22 cellular contexts compared by ENCODE assay signal in the genomic region with DNA sequence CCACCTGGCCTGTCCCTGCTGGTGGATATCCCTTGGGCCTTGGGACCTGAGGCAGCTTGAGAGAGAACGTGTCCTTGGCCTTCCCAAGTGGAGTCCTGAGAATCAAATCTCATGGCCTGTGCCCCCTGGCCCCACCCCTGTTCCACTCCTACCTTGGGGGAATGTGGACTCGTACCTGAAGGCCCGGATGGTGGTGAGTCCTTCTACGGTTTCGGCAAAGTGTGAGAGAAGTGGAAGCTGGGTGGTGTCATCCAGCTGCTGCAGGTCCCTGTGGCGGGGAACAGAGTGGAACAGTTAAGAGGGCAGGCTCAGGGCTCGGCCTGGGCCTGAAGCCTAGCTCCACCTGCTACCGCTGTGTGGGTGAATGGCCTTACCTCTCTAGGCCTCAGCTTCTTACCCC. TPM values are rescaled to one million over a fixed set of nuclear protein-coding genes. Genes with fewer than 3 reads are reported as not detected.
DNase-seq lines count a peak whose midpoint lies in the region; ATAC-seq, FAIRE-seq and TF ChIP-seq lines count a peak whose summit lies in the region.
"Had no signal": no experiment of that assay in that cellular context is flagged by ENCODE, and none has a peak within 500 bp of the region (broad histone marks: within the 10 kb centered on the region; RNA-seq: fewer than 3 reads in every experiment).

No MANE protein-coding gene starts in this region.

- DNase-seq in kidney (peak; percentile 51), posterior vena cava (ENCODE audit: low spot score) (peak; percentile 46), NCI-H69 (lab: John Stamatoyannopoulos, UW) (no peak)
- DNase-seq in effector memory CD4-positive, alpha-beta T cell = no peak
- DNase-seq: C1 segment of cervical spinal cord; CD4-positive, alpha-beta T cell; CD8-positive, alpha-beta memory T cell; DMS 273 treated with DMSO at 0.1 percent for 48 hours; DMS79; EL; GDM1; GM23248; H7; HCEC 1CT had no signal

- H3K9ac ChIP-seq in kidney (ENCODE audit: low read length in 2 of 2) (no peak overlapping the region), skeletal muscle tissue (ENCODE audit: low read depth in 1 of 3, low read length in 3 of 3) (no peak overlapping the region)
- H3K9ac ChIP-seq: GM23248 had no signal

- H3K27ac ChIP-seq in kidney (ENCODE audit: low read depth in 2 of 2, low read length in 2 of 2) (no peak overlapping the region), skeletal muscle tissue (ENCODE audit: low read depth, low read length) (peak overlapping the region; percentile 80)
- H3K27ac ChIP-seq in effector memory CD4-positive, alpha-beta T cell (ENCODE audit: insufficient read depth, low read length, poor library complexity, severe bottlenecking) = no peak overlapping the region
- H3K27ac ChIP-seq: GM23248 had no signal

- no peaks in the 10 kb centered on the region for H3K27me3 ChIP-seq in skeletal muscle tissue (ENCODE audit: control insufficient read depth in 3 of 3, insufficient read depth in 3 of 3, low read length in 3 of 3)
- H3K27me3 ChIP-seq in effector memory CD4-positive, alpha-beta T cell (replicated peaks; ENCODE audit: control insufficient read depth, insufficient read depth, low read length, poor library complexity, severe bottlenecking) = no peaks in the 10 kb centered on the region

- no peak for FAIRE-seq in kidney (lab: Jason Lieb, UNC)
- FAIRE-seq: D721Med, GM12878, GM18507, H1 had no signal

- ATAC-seq in HG03159 (IDR thresholded peaks at IDR 0.05; ENCODE audit: unreplicated experiment) = no peak
- no peak for ATAC-seq in GM18517 (IDR thresholded peaks at IDR 0.05; ENCODE audit: unreplicated experiment)
- ATAC-seq: GM12878 had no signal

- intact Hi-C loops in kidney (cut with DNase I) (no loop called here), posterior vena cava (cut with DNase I) (no loop called here)

- H3K4me1 ChIP-seq in kidney (ENCODE audit: control insufficient read depth in 1 of 2, insufficient read depth in 1 of 2, low read depth in 1 of 2, low read length in 2 of 2) (peaks cover 0 to 11% of the 10 kb centered on the region in 2 donors), skeletal muscle tissue (ENCODE audit: control insufficient read depth in 3 of 3, insufficient read depth in 3 of 3, low read length in 3 of 3) (peaks cover 28 to 65% (median 58%) of the 10 kb centered on the region in 3 donors)
- no peaks in the 10 kb centered on the region for H3K4me1 ChIP-seq in effector memory CD4-positive, alpha-beta T cell (ENCODE audit: control insufficient read depth, insufficient read depth, low read length, poor library complexity, severe bottlenecking)

- H3K36me3 ChIP-seq in kidney (ENCODE audit: control insufficient read depth in 1 of 2, insufficient read depth in 2 of 2, low read length in 2 of 2) (no peaks in the 10 kb centered on the region), skeletal muscle tissue (ENCODE audit: control insufficient read depth in 3 of 3, insufficient read depth in 3 of 3, low read length in 3 of 3) (no peaks in the 10 kb centered on the region)
- H3K36me3 ChIP-seq in effector memory CD4-positive, alpha-beta T cell (ENCODE audit: control insufficient read depth, insufficient read depth, low read length) = no peaks in the 10 kb centered on the region

- no peaks in the 10 kb centered on the region for H3K9me3 ChIP-seq in kidney (ENCODE audit: control insufficient read depth in 1 of 2, low read length in 2 of 2)
- H3K9me3 ChIP-seq in skeletal muscle tissue (ENCODE audit: control insufficient read depth in 3 of 3, low read length in 3 of 3) = no peaks in the 10 kb centered on the region
- H3K9me3 ChIP-seq in effector memory CD4-positive, alpha-beta T cell (ENCODE audit: control insufficient read depth, low read length) = no peaks in the 10 kb centered on the region

- TF ChIP-seq CTCF in kidney (IDR thresholded peaks at IDR 0.05; ENCODE audit: borderline replicate concordance, extremely low read depth, insufficient read depth) = no peak

- no peak overlapping the region for H3K4me3 ChIP-seq in kidney (ENCODE audit: low read length in 2 of 2)
- no peak overlapping the region for H3K4me3 ChIP-seq in skeletal muscle tissue (ENCODE audit: low read length in 3 of 3)
- no peak overlapping the region for H3K4me3 ChIP-seq in effector memory CD4-positive, alpha-beta T cell (ENCODE audit: insufficient read depth, low read depth, low read length, poor library complexity, severe bottlenecking)
- H3K4me3 ChIP-seq: GM12878, GM23248 had no signal

RNA-seq across cellular contexts. Expression of a gene that starts 14.0 kb away (rescaled TPM):
- 4.8 TPM for total RNA-seq in kidney
- 3.6 TPM for polyA plus RNA-seq in kidney (ENCODE audit: insufficient read depth, low read depth, low replicate concordance)
- 1 to 10 TPM in 1 of 2 donors, under 1 TPM in 1; 0.56 to 1.3 TPM for total RNA-seq in posterior vena cava
- 28.2 TPM for total RNA-seq in skeletal muscle tissue
- total RNA-seq: GM23248 had no signal
- polyA plus RNA-seq: BJ, GM23248 had no signal

RNA-seq across cellular contexts. Expression of a gene that starts 50.9 kb away (rescaled TPM):
- total RNA-seq in kidney (4.5 TPM), posterior vena cava (1 to 10 TPM; 2.5 to 2.9 TPM), skeletal muscle tissue (0.52 TPM)
- 0.71 TPM for polyA plus RNA-seq in kidney (ENCODE audit: insufficient read depth, low read depth, low replicate concordance)

Comparison
In these comparisons a context has a peak if more than half of its experiments do, and no peak if none do; other contexts are left out.
1. DNase-seq: peak in kidney (single experiment) and posterior vena cava (single experiment); none in effector memory CD4-positive, alpha-beta T cell (0 of 3) and NCI-H69 (single experiment).